1 cellular context compared by ENCODE assay signal in genomic region chr16:85857406-85857805, GRCh38.
A peak's percentile ranks its signal among the peaks of the same experiment; 100 is the strongest.
TF ChIP-seq lines count a peak whose summit lies in the region.

No MANE protein-coding gene starts in this region.

TF ChIP-seq in HepG2, 621 proteins besides CTCF, POLR2A, EP300 and RAD21:
- TF ChIP-seq CREB1 (IDR thresholded peaks at IDR 0.05) = 0 out of 2 replicates have a peak, but pooled peaks have one; percentile 43
- TF ChIP-seq CREB1 (CRISPR knock-in tag; IDR thresholded peaks at IDR 0.05) = no peak
- TF ChIP-seq, protein P1, sequence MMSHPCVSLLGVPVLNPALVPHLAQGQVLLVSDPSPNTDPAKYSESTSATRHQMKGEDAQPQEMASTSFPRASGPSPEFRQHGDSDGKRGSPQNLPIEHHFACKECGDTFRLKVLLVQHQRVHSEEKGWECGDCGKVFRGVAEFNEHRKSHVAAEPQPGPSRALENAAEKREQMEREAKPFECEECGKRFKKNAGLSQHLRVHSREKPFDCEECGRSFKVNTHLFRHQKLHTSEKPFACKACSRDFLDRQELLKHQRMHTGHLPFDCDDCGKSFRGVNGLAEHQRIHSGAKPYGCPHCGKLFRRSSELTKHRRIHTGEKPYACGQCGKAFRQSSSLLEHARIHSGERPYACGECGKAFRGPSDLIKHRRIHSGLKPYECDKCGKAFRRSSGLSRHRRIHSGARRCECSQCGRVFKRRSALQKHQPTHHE (CRISPR knock-in tag; IDR thresholded peaks at IDR 0.05; ENCODE audit: borderline replicate concordance) = no peak
TF ChIP-seq in HepG2: peak in this region for 1.
